Comparison of ENCODE assay signal across 8 cellular contexts in genomic region chr19:57559008-57559403, GRCh38. TPM values are rescaled to one million over a fixed set of nuclear protein-coding genes. Genes with fewer than 3 reads are reported as not detected.
DNase-seq lines count a peak whose midpoint lies in the region; ATAC-seq, FAIRE-seq and TF ChIP-seq lines count a peak whose summit lies in the region.

No MANE protein-coding gene starts in this region.

- H3K4me3 ChIP-seq in HUES48 (ENCODE audit: low read depth, low read length) (peak overlapping the region; percentile 98), pancreas (peak overlapping the region; percentile 76 to 98 (median 94))

- H3K27ac ChIP-seq in 22Rv1 (peak overlapping the region; percentile 48; the same call in 1 of the 2 replicates), HUES48 (ENCODE audit: low read depth, low read length) (no peak overlapping the region), pancreas (peak overlapping the region in 2 of 4 donors; percentile 25 to 33)

- 0 to 1% methylated on average over 22 of the region's 22 CpGs for WGBS in pancreas, 2 donors

- peak overlapping the region; percentile 93 for H3K4me3 Mint-ChIP-seq in activated T-helper 17 cell treated with anti-CD3 and anti-CD28 coated beads, Interleukin-2, amount 50 U/mL, for 72 hours

- peak overlapping the region; percentile 94 for H3K27ac Mint-ChIP-seq in activated T-helper 17 cell treated with anti-CD3 and anti-CD28 coated beads, Interleukin-2, amount 50 U/mL, for 72 hours

- no peaks in the 10 kb centered on the region for H3K27me3 ChIP-seq in HUES48 (ENCODE audit: control insufficient read depth, insufficient read depth, low read length)
- no peaks in the 10 kb centered on the region for H3K27me3 ChIP-seq in pancreas

- POLR2A ChIA-PET in GM10248 (lab: Yijun Ruan, JAX) = interaction anchor here (1.0 kb wide), 1 partner anchor 59 kb away, joined by 3 read pairs; the partner anchor contains the start of gene ZNF773

- TF ChIP-seq CTCF in 22Rv1 (IDR thresholded peaks at IDR 0.05) (no peak), GM10248 (IDR thresholded peaks at IDR 0.05; ENCODE audit: control extremely low read depth, extremely low read depth, low read depth, missing control alignments) (no peak), pancreas (IDR thresholded peaks at IDR 0.05) (no peak)

- peaks cover 23% of the 10 kb centered on the region for H3K4me1 Mint-ChIP-seq in activated T-helper 17 cell treated with anti-CD3 and anti-CD28 coated beads, Interleukin-2, amount 50 U/mL, for 72 hours

- H3K9me3 ChIP-seq in HUES48 (ENCODE audit: control insufficient read depth, insufficient read depth, low read length) = peaks cover 23% of the 10 kb centered on the region
- peaks cover 0 to under 1% (median 0%) of the 10 kb centered on the region in 4 donors for H3K9me3 ChIP-seq in pancreas

- CTCF ChIA-PET in GM10248 (lab: Yijun Ruan, JAX) = no interaction called here

- H3K4me1 ChIP-seq in HUES48 (ENCODE audit: control insufficient read depth, insufficient read depth, low read length) (peaks cover 5% of the 10 kb centered on the region), pancreas (peaks cover 0 to 5% (median 0%) of the 10 kb centered on the region in 3 donors)

- DNase-seq in GM10248 (ENCODE audit: extremely low spot score) = peak; percentile 39
- peak; percentile 39 for DNase-seq in glomerular visceral epithelial cell (ENCODE audit: extremely low spot score)
- peak in 2 of 6 donors; percentile 25 to 50 for DNase-seq in pancreas
- DNase-seq in effector CD4-positive, alpha-beta T cell = no peak
- no peak for DNase-seq in NCI-H446 (lab: John Stamatoyannopoulos, UW)

- no peaks in the 10 kb centered on the region for H3K27me3 Mint-ChIP-seq in activated T-helper 17 cell treated with anti-CD3 and anti-CD28 coated beads, Interleukin-2, amount 50 U/mL, for 72 hours

- H3K36me3 ChIP-seq in HUES48 (ENCODE audit: control insufficient read depth, insufficient read depth, low read length) (peaks cover 24% of the 10 kb centered on the region), pancreas (peaks cover 6 to 21% (median 13%) of the 10 kb centered on the region in 3 donors)

- intact Hi-C loops in pancreas (cut with DNase I) = no loop called here

- ATAC-seq in activated T-helper 17 cell treated with anti-CD3 and anti-CD28 coated beads, Interleukin-2, amount 50 U/mL, for 72 hours (replicated peaks) = peak; percentile 37
- ATAC-seq in pancreas = peak; percentile 20 to 49 (median 38)

- H3K36me3 Mint-ChIP-seq in activated T-helper 17 cell treated with anti-CD3 and anti-CD28 coated beads, Interleukin-2, amount 50 U/mL, for 72 hours (ENCODE audit: low read depth) = peaks cover 30% of the 10 kb centered on the region

- H3K9ac ChIP-seq in HUES48 (ENCODE audit: low read depth, low read length) = peak overlapping the region; percentile 81

- peaks cover 17% of the 10 kb centered on the region for H3K9me3 Mint-ChIP-seq in activated T-helper 17 cell treated with anti-CD3 and anti-CD28 coated beads, Interleukin-2, amount 50 U/mL, for 72 hours

- FAIRE-seq in pancreas (lab: Jason Lieb, UNC) = no peak

RNA-seq across cellular contexts. Expression of gene ZNF550, which starts 0.7 kb away (rescaled TPM):
- total RNA-seq in activated T-helper 17 cell treated with anti-CD3 and anti-CD28 coated beads, Interleukin-2, amount 50 U/mL, for 72 hours = 1 to 10 TPM; 8.9 to 10.0 TPM
- total RNA-seq in pancreas = 1 to 10 TPM; 2.1 to 6.8 (median 3.4) TPM
- 1 to 10 TPM; 2.1 to 2.8 TPM for polyA plus RNA-seq in pancreas

RNA-seq across cellular contexts. Expression of gene ZNF416, which starts 19.7 kb away (rescaled TPM):
- total RNA-seq in activated T-helper 17 cell treated with anti-CD3 and anti-CD28 coated beads, Interleukin-2, amount 50 U/mL, for 72 hours = 1 to 10 TPM; 2.2 to 2.4 TPM
- 1 to 10 TPM; 1.3 to 2.7 (median 1.9) TPM for total RNA-seq in pancreas
- 1 to 10 TPM in 1 of 2 donors, under 1 TPM in 1; 0.91 to 1.9 TPM for polyA plus RNA-seq in pancreas

RNA-seq across cellular contexts. Expression of gene ZIK1, which starts 24.9 kb away (rescaled TPM):
- total RNA-seq in activated T-helper 17 cell treated with anti-CD3 and anti-CD28 coated beads, Interleukin-2, amount 50 U/mL, for 72 hours = 1 to 10 TPM; 2.5 to 3.2 TPM
- total RNA-seq in pancreas = 1 to 10 TPM in 4 of 6 donors, under 1 TPM in 2; 0.63 to 2.8 (median 1.0) TPM
- 1 to 10 TPM in 1 of 2 donors, under 1 TPM in 1; 0.87 to 3.0 TPM for polyA plus RNA-seq in pancreas

RNA-seq across cellular contexts. Expression of gene ZNF549, which starts 31.9 kb away (rescaled TPM):
- 1 to 10 TPM; 3.2 to 4.9 TPM for total RNA-seq in activated T-helper 17 cell treated with anti-CD3 and anti-CD28 coated beads, Interleukin-2, amount 50 U/mL, for 72 hours
- total RNA-seq in pancreas = 1 to 10 TPM; 1.2 to 3.5 (median 1.9) TPM
- 1 to 10 TPM; 1.5 to 2.9 TPM for polyA plus RNA-seq in pancreas

RNA-seq across cellular contexts. Expression of gene ZNF530, which starts 40.7 kb away (rescaled TPM):
- total RNA-seq in activated T-helper 17 cell treated with anti-CD3 and anti-CD28 coated beads, Interleukin-2, amount 50 U/mL, for 72 hours = 1 to 10 TPM; 6.0 to 9.9 TPM
- total RNA-seq in pancreas = 1 to 10 TPM in 3 of 6 donors, under 1 TPM in 3; 0.85 to 1.8 (median 1.1) TPM
- 1 to 10 TPM in 1 of 2 donors, under 1 TPM in 1; 0.76 to 2.3 TPM for polyA plus RNA-seq in pancreas

Comparison
In these comparisons a context has a peak if more than half of its experiments do, and no peak if none do; other contexts are left out.
1. DNase-seq: peak in GM10248 (single experiment) and glomerular visceral epithelial cell (single experiment); none in effector CD4-positive, alpha-beta T cell (single experiment) and NCI-H446 (0 of 2).